In genomic region chr1:229928767-229929166, GRCh38 we compare ENCODE assay signal across 30 cellular contexts.
"Had no signal": no experiment of that assay in that cellular context is flagged by ENCODE, and none has a peak within 500 bp of the region (broad histone marks: within the 10 kb centered on the region; RNA-seq: fewer than 3 reads in every experiment).

No MANE protein-coding gene starts in this region.

- H3K9me3 ChIP-seq: ovary, psoas muscle, right lobe of liver, sigmoid colon, stomach, thoracic aorta, thyroid gland, tibial nerve, upper lobe of left lung, vagina had no signal

- H3K36me3 Mint-ChIP-seq: natural killer cell treated with Interleukin-12 subunit alpha and Interleukin-12 subunit beta and Interleukin-15 and Interleukin-18, amount 100 ng/mL, for 72 hours; stimulated activated effector memory CD8-positive, alpha-beta T cell treated with anti-CD3 and anti-CD28 coated beads, Interleukin-12 subunit alpha, Interleukin-12 subunit beta, amount 100 ng/mL, for 72 hours had no signal

- H3K4me3 ChIP-seq: ovary, psoas muscle, right lobe of liver, sigmoid colon, stomach, thoracic aorta, thyroid gland, tibial nerve, upper lobe of left lung, vagina had no signal

- H3K27me3 ChIP-seq: right lobe of liver, sigmoid colon, stomach, thyroid gland, tibial nerve, upper lobe of left lung, vagina had no signal

- FAIRE-seq: small intestine, urothelium cell line had no signal

- H3K9me3 Mint-ChIP-seq: naive thymus-derived CD8-positive, alpha-beta T cell; natural killer cell treated with Interleukin-12 subunit alpha and Interleukin-12 subunit beta and Interleukin-15 and Interleukin-18, amount 100 ng/mL, for 72 hours; stimulated activated effector memory CD8-positive, alpha-beta T cell treated with anti-CD3 and anti-CD28 coated beads, Interleukin-12 subunit alpha, Interleukin-12 subunit beta, amount 100 ng/mL, for 72 hours; stimulated activated naive B cell treated with anti-CD40 and anti-IgM and Interleukin-4, amounts not matched to agents 10 μg/mL and 1 μg/mL and 100 μg/mL, for 72 hours; stimulated activated naive CD8-positive, alpha-beta T cell treated with anti-CD3 and anti-CD28 coated beads, Interleukin-15, Interleukin-2, amounts not matched to agents 100 ng/mL and 50 ng/mL, for 24 hours had no signal

- DNase-seq: naive thymus-derived CD8-positive, alpha-beta T cell; nephron progenitor cell; occipital lobe; ovary; posterior cingulate gyrus; psoas muscle; right cardiac atrium; right lobe of liver; sigmoid colon; small intestine; stimulated activated CD4-positive, alpha-beta T cell treated with anti-CD3 and anti-CD28 coated beads, Interleukin-15, amount 100 ng/mL, for 24 hours; stimulated activated CD4-positive, alpha-beta T cell treated with anti-CD3 and anti-CD28 coated beads, Interleukin-2, amount 100 ng/mL, for 24 hours; stimulated activated CD4-positive, alpha-beta T cell treated with anti-CD3 and anti-CD28 coated beads, Interleukin-2, amount 100 ng/mL, for 48 hours; stimulated activated CD4-positive, alpha-beta T cell treated with anti-CD3 and anti-CD28 coated beads, Interleukin-4, amount 100 ng/mL, for 24 hours; stimulated activated naive B cell treated with anti-CD40 and anti-IgM and Interleukin-4, amounts not matched to agents 10 μg/mL and 1 μg/mL and 100 μg/mL, for 72 hours; stimulated activated naive CD4-positive, alpha-beta T cell treated with Interleukin-2 at 50 U/mL for 16 hours; stomach; thyroid gland; trophoblast cell; upper lobe of left lung had no signal

- H3K4me1 ChIP-seq: parathyroid adenoma, psoas muscle, right lobe of liver, sigmoid colon, stomach, thyroid gland, tibial nerve, upper lobe of left lung, vagina had no signal

- H3K27ac Mint-ChIP-seq: natural killer cell treated with Interleukin-12 subunit alpha and Interleukin-12 subunit beta and Interleukin-15 and Interleukin-18, amount 100 ng/mL, for 72 hours; nephron progenitor cell; progenitor cell of endocrine pancreas; stimulated activated effector memory CD8-positive, alpha-beta T cell treated with anti-CD3 and anti-CD28 coated beads, Interleukin-12 subunit alpha, Interleukin-12 subunit beta, amount 100 ng/mL, for 72 hours; stimulated activated naive B cell treated with anti-CD40 and anti-IgM and Interleukin-4, amounts not matched to agents 10 μg/mL and 1 μg/mL and 100 μg/mL, for 72 hours; stimulated activated naive CD8-positive, alpha-beta T cell treated with anti-CD3 and anti-CD28 coated beads, Interleukin-15, Interleukin-2, amounts not matched to agents 100 ng/mL and 50 ng/mL, for 24 hours had no signal

- H3K36me3 ChIP-seq: ovary, right lobe of liver, sigmoid colon, stomach, thoracic aorta, thyroid gland, tibial nerve, upper lobe of left lung, vagina had no signal

- H3K4me1 Mint-ChIP-seq: stimulated activated effector memory CD8-positive, alpha-beta T cell treated with anti-CD3 and anti-CD28 coated beads, Interleukin-12 subunit alpha, Interleukin-12 subunit beta, amount 100 ng/mL, for 72 hours; stimulated activated naive B cell treated with anti-CD40 and anti-IgM and Interleukin-4, amounts not matched to agents 10 μg/mL and 1 μg/mL and 100 μg/mL, for 72 hours had no signal

- H3K27ac ChIP-seq: ovary, parathyroid adenoma, psoas muscle, right lobe of liver, sigmoid colon, stomach, thoracic aorta, thyroid gland, tibial nerve, upper lobe of left lung, vagina had no signal

- ATAC-seq: naive thymus-derived CD8-positive, alpha-beta T cell; psoas muscle; right cardiac atrium; right lobe of liver; stimulated activated effector memory CD8-positive, alpha-beta T cell treated with anti-CD3 and anti-CD28 coated beads, Interleukin-12 subunit alpha, Interleukin-12 subunit beta, amount 100 ng/mL, for 72 hours; stimulated activated naive B cell treated with anti-CD40 and anti-IgM and Interleukin-4, amounts not matched to agents 10 μg/mL and 1 μg/mL and 100 μg/mL, for 72 hours had no signal

- H3K4me3 Mint-ChIP-seq: naive thymus-derived CD8-positive, alpha-beta T cell; natural killer cell treated with Interleukin-12 subunit alpha and Interleukin-12 subunit beta and Interleukin-15 and Interleukin-18, amount 100 ng/mL, for 72 hours; nephron progenitor cell; neural crest cell; stimulated activated effector memory CD8-positive, alpha-beta T cell treated with anti-CD3 and anti-CD28 coated beads, Interleukin-12 subunit alpha, Interleukin-12 subunit beta, amount 100 ng/mL, for 72 hours; stimulated activated naive B cell treated with anti-CD40 and anti-IgM and Interleukin-4, amounts not matched to agents 10 μg/mL and 1 μg/mL and 100 μg/mL, for 72 hours; stimulated activated naive CD8-positive, alpha-beta T cell treated with anti-CD3 and anti-CD28 coated beads, Interleukin-15, Interleukin-2, amounts not matched to agents 100 ng/mL and 50 ng/mL, for 24 hours had no signal
